Comparison of ENCODE assay signal across 1 cellular context in the genomic region with DNA sequence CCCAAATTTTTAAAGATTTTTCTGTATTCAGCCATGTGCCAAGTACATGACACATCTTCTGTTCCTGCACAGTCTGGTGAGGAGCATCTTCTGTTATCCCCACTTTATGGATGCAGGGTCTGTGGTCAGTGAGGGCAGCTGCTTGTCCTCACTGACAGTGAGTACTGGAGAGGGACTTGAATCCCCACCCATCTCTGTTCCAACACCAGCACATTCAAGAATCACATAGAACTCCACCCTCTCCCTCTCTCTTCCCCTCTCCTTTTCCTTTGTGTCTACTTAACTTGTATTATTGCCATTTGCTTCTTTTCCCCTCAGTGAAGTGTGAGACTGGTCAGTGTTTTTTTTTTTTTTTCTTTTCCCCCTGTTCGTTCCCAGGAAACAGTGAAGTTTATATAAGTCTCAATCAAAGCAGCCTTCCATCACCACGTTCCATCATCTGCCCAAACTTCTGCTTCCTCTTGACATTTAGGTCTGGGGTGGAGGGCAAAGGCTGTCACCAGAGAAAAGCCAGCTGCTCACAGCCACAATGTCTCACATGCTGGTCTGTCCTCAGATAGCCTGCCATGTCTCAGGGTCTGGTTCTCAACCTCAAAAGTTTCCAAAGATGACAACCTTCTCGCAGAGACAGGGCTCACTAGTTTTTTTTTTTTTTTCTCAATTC.
TF ChIP-seq lines count a peak whose summit lies in the region.

No MANE protein-coding gene starts in this region.

TF ChIP-seq in GM12878, 131 proteins besides CTCF, POLR2A, EP300 and RAD21 (continued from another document):
- no peak for TF ChIP-seq ETV6 (conservative IDR thresholded peaks at IDR 0.05 in 1 of 2, IDR thresholded peaks at IDR 0.05 in 1 of 2; ENCODE audit: borderline replicate concordance in 1 of 2, low read depth in 1 of 2)
- no peak for TF ChIP-seq YBX1 (IDR thresholded peaks at IDR 0.05)
